14 cellular contexts compared by ENCODE assay signal in the genomic region with DNA sequence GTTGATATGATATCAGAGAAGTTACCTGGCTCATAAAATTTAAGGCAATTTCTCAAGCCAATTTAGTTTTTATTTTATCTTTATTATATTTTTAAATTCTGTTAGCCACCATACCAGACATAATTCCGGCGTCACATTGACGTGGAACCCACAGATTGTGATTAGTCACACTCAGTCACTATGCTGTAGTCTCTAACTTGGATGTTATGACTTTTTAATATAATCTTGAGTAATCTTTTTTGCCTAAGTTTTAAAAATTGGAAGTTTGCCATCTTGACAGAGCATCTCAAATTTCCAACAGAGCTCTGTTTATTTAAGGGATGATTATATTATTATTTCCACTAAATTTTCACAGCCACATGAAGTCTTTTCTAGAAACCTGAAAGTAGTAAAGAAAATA.
"Had no signal": no experiment of that assay in that cellular context is flagged by ENCODE, and none has a peak within 500 bp of the region (broad histone marks: within the 10 kb centered on the region; RNA-seq: fewer than 3 reads in every experiment).

No MANE protein-coding gene starts in this region.

- DNase-seq: activated CD4-positive, CD25-positive, alpha-beta regulatory T cell; activated effector memory CD4-positive, alpha-beta T cell treated with Interleukin-2 at 50 U/mL for 16 hours; activated T-cell treated with anti-CD3 and anti-CD28 coated beads, Interleukin-2, amount 50 U/mL, for 1 hour; amygdala; glutamatergic neuron; mucosa of descending colon; natural killer cell; small intestine; T-helper 2 cell had no signal

- ATAC-seq: activated naive CD4-positive, alpha-beta T cell treated with anti-CD3 and anti-CD28 coated beads, Interleukin-2, amount 50 U/mL, for 72 hours; mucosa of descending colon; natural killer cell had no signal

- H3K4me3 ChIP-seq: breast epithelium, mucosa of descending colon, right atrium auricular region, tibial nerve, vagina had no signal
